Comparison of ENCODE assay signal across 8 cellular contexts in the genomic region with DNA sequence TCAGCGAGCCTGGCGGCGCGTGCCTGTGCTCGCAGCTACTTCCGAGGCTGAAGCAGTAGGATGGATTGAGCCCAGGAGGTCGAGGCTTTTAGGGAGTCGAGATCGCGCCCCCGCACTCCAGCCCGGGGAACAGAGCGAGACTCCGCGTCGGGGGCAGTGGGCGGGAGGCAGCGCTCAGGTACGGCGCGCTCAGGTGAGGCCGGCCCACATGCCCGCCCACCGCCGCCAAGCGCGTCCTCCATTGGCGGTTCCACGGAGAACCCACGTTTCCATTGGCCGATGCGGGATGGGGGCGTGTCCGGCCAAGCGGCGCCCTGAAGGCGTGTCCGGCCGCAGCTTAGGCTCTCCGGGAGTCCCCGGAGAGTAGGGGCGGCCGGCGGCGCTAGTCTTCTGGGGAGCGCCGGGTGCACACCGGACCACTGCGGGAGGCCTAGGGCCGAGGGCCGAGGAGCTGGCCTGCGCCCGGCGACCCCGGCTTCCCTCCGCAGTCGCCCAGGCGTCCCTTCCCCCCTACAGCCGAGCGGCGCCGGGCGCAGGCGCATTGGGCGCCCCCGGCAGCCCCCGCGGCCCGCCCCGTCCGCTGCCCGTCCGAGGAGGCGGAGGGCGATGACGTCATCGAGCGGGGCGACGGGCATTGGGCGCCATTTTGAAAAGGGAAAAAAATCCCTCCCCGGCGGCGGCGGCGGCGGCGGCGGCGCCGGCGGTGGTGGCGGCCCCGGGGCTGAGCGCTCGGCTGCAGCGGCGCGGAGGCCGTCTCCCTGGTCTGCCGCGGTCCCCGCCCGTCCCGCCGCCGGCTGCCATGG. TPM values are rescaled to one million over a fixed set of nuclear protein-coding genes. Genes with fewer than 3 reads are reported as not detected.
A peak's percentile ranks its signal among the peaks of the same experiment; 100 is the strongest.
DNase-seq lines count a peak whose midpoint lies in the region; ATAC-seq and TF ChIP-seq lines count a peak whose summit lies in the region.

A gene (plus strand): TSS at position 659 of the 803 bp plus-strand sequence. CDS start 141 bp downstream, at position 800.

- peak within 1 kb of the TSS; percentile 93 for H3K4me3 ChIP-seq in OCI-LY7 (ENCODE audit: low read depth, low read length, poor library complexity, severe bottlenecking)
- H3K4me3 ChIP-seq in mucosa of rectum (ENCODE audit: low read length in 2 of 2) = peak within 1 kb of the TSS; percentile 84 to 85

- H3K27me3 ChIP-seq in mucosa of rectum (ENCODE audit: control insufficient read depth in 2 of 2, insufficient read depth in 2 of 2, low read length in 2 of 2) = peaks cover 5 to 10% of the 10 kb centered on the region in 2 donors

- peak within 1 kb of the TSS; percentile 86 to 88 for H3K9ac ChIP-seq in mucosa of rectum (ENCODE audit: low read depth in 1 of 2, low read length in 2 of 2)

- H3K4me1 ChIP-seq in OCI-LY7 (ENCODE audit: insufficient read depth, low read length, poor library complexity, severe bottlenecking) (peaks cover 43% of the 10 kb centered on the region), mucosa of rectum (ENCODE audit: control insufficient read depth in 2 of 2, insufficient read depth in 2 of 2, low read length in 2 of 2) (peaks cover 18 to 26% of the 10 kb centered on the region in 2 donors)

- POLR2A ChIA-PET in OCI-LY7 (lab: Charles Lee) = interaction anchor here (0.6 to 1.4 kb wide), 3 partner anchors 12 to 74 kb away, joined by 3 read pairs; no protein-coding TSS in a partner anchor

- H3K4me2 ChIP-seq in OCI-LY7 (ENCODE audit: low read length) = peak within 1 kb of the TSS; percentile 79

- peaks cover 12% of the 10 kb centered on the region; the same call in 1 of the 2 replicates for H3K36me3 ChIP-seq in OCI-LY7 (ENCODE audit: insufficient read depth, low read length)
- peaks cover 0 to 5% of the 10 kb centered on the region in 2 donors for H3K36me3 ChIP-seq in mucosa of rectum (ENCODE audit: control insufficient read depth in 2 of 2, insufficient read depth in 2 of 2, low read length in 2 of 2)

- intact Hi-C loops in OCI-LY7 (cut with micrococcal nuclease; ENCODE audit: unreplicated experiment) = loop anchor here (1.0 to 10.0 kb wide), 3 partner anchors 81 to 432 kb away; a partner anchor contains a TSS

- peak; percentile 79 for TF ChIP-seq POLR2A in erythroblast (IDR thresholded peaks at IDR 0.05; ENCODE audit: low read length)

- TF ChIP-seq CTCF in OCI-LY7 (conservative IDR thresholded peaks at IDR 0.05; ENCODE audit: low read length) = no peak

- peak; percentile 94 for DNase-seq in DMS 273 (lab: John Stamatoyannopoulos, UW; ENCODE audit: unreplicated experiment)
- peak; percentile 94 for DNase-seq in HuH-7 (ENCODE audit: low spot score)
- peak; percentile 95 for DNase-seq in OCI-LY7 (ENCODE audit: low spot score)
- DNase-seq in activated T-cell treated with anti-CD3 and anti-CD28 coated beads, Interleukin-2, amount 50 U/mL, for 1 hour = peak; percentile 98
- DNase-seq in erythroblast (lab: John Stamatoyannopoulos, UW) = peak; percentile 94 to 97
- peak; percentile 95 for DNase-seq in stimulated activated CD8-positive, alpha-beta memory T cell treated with anti-CD3 and anti-CD28 coated beads, Interleukin-4, amount 100 ng/mL, for 48 hours

- no peaks in the 10 kb centered on the region for H3K9me2 ChIP-seq in OCI-LY7 (ENCODE audit: insufficient read depth, low read length)

- BruUV-seq in OCI-LY7 (replicated peaks; lab: Mats Ljungman, UMichigan) = no TSS peak

- H3K9me3 ChIP-seq in OCI-LY7 (ENCODE audit: low read length) = no peaks in the 10 kb centered on the region
- H3K9me3 ChIP-seq in mucosa of rectum (ENCODE audit: control insufficient read depth in 2 of 2, low read length in 2 of 2) = no peaks in the 10 kb centered on the region

- peaks cover 21% of the 10 kb centered on the region for H4K20me1 ChIP-seq in OCI-LY7 (ENCODE audit: insufficient read depth, low read length)

- H3K27ac ChIP-seq in OCI-LY7 (ENCODE audit: low read depth, low read length, poor library complexity, severe bottlenecking) (peak within 1 kb of the TSS; percentile 57), mucosa of rectum (ENCODE audit: low read depth in 2 of 2, low read length in 2 of 2) (peak within 1 kb of the TSS; percentile 87 to 91)

- CTCF ChIA-PET in OCI-LY7 (lab: Charles Lee; ENCODE audit: unreplicated experiment) = no interaction called here

- peaks cover 42% of the 10 kb centered on the region for H3K79me2 ChIP-seq in OCI-LY7 (ENCODE audit: insufficient read depth, low read depth, low read length)

- H2AFZ ChIP-seq in OCI-LY7 (ENCODE audit: low read length) = peak within 1 kb of the TSS; percentile 88

- peak; percentile 88 for ATAC-seq in GM21526 (IDR thresholded peaks at IDR 0.05; ENCODE audit: low FRiP score, unreplicated experiment)

RNA-seq across cellular contexts. Expression of the gene that starts here (rescaled TPM):
- 36.2 and 38.5 TPM in 2 replicates for total RNA-seq in OCI-LY7 (2014; rRNA removed; shearing (Covaris generic))
- total RNA-seq in OCI-LY7 (2022) = 37.4 and 40.1 TPM in 2 replicates

Comparison
In these comparisons a context has a peak if more than half of its experiments do, and no peak if none do; other contexts are left out.
1. Peak in every context shown above with its lines: DNase-seq, ATAC-seq, H3K4me3 ChIP-seq and H3K27ac ChIP-seq.